Comparison of ENCODE assay signal across 14 cellular contexts in genomic region chr9:108130896-108131295, GRCh38.
"Had no signal": no experiment of that assay in that cellular context is flagged by ENCODE, and none has a peak within 500 bp of the region (broad histone marks: within the 10 kb centered on the region; RNA-seq: fewer than 3 reads in every experiment).

No MANE protein-coding gene starts in this region.

- H3K4me1 Mint-ChIP-seq: nephron progenitor cell had no signal

- H3K27me3 Mint-ChIP-seq: brain; dendritic cell treated with granulocyte-macrophage colony-stimulating factor and Interleukin-4, amounts not matched to agents 40 ng/mL and 50 ng/mL, for 4 days had no signal

- ATAC-seq: activated CD4-positive, CD25-positive, alpha-beta regulatory T cell treated with anti-CD3 and anti-CD28 coated beads, Interleukin-2, amount 50 U/mL, for 24 hours; left ventricle myocardium superior had no signal

- H3K36me3 Mint-ChIP-seq: brain had no signal

- H3K27ac Mint-ChIP-seq: brain; dendritic cell treated with granulocyte-macrophage colony-stimulating factor and Interleukin-4, amounts not matched to agents 40 ng/mL and 50 ng/mL, for 4 days; endodermal cell; nephron progenitor cell had no signal

- DNase-seq: activated naive CD4-positive, alpha-beta T cell treated with anti-CD3 and anti-CD28 coated beads, Interleukin-2, amount 50 U/mL, for 16 hours; activated T-cell treated with anti-CD3 and anti-CD28 coated beads, Interleukin-2, amount 50 U/mL, for 1 hour; endodermal cell; kidney; left ventricle myocardium superior; mesendoderm; nephron progenitor cell; sigmoid colon; stimulated activated CD4-positive, alpha-beta T cell treated with anti-CD3 and anti-CD28 coated beads, Interleukin-2, amount 100 ng/mL, for 24 hours; stimulated activated naive CD4-positive, alpha-beta T cell treated with Interleukin-2 at 50 U/mL for 16 hours; testis had no signal

- H3K9me3 Mint-ChIP-seq: dendritic cell treated with granulocyte-macrophage colony-stimulating factor and Interleukin-4, amounts not matched to agents 40 ng/mL and 50 ng/mL, for 4 days; endodermal cell; nephron progenitor cell had no signal

- H3K4me3 Mint-ChIP-seq: brain; dendritic cell treated with granulocyte-macrophage colony-stimulating factor and Interleukin-4, amounts not matched to agents 40 ng/mL and 50 ng/mL, for 4 days; endodermal cell; nephron progenitor cell had no signal
